1 cellular context compared by ENCODE assay signal in genomic region chr6:31900917-31901414, GRCh38.
TF ChIP-seq lines count a peak whose summit lies in the region.

No MANE protein-coding gene starts in this region.

TF ChIP-seq in K562, 482 proteins besides CTCF, POLR2A, EP300 and RAD21 (continued from another document):
- TF ChIP-seq, protein P1, sequence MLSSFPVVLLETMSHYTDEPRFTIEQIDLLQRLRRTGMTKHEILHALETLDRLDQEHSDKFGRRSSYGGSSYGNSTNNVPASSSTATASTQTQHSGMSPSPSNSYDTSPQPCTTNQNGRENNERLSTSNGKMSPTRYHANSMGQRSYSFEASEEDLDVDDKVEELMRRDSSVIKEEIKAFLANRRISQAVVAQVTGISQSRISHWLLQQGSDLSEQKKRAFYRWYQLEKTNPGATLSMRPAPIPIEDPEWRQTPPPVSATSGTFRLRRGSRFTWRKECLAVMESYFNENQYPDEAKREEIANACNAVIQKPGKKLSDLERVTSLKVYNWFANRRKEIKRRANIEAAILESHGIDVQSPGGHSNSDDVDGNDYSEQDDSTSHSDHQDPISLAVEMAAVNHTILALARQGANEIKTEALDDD (IDR thresholded peaks at IDR 0.05), result no peak
- TF ChIP-seq MYNN (IDR thresholded peaks at IDR 0.05) (peak; percentile 15; the same call in 1 of the 2 replicates), MYNN (CRISPR knock-in tag; IDR thresholded peaks at IDR 0.05) (no peak), THRA (IDR thresholded peaks at IDR 0.05) (no peak), MTA3 (IDR thresholded peaks at IDR 0.05; ENCODE audit: borderline replicate concordance) (peak; percentile 50; the same call in 1 of the 2 replicates), POLR3G (IDR thresholded peaks at IDR 0.05; ENCODE audit: extremely low read depth, insufficient read length, insufficient replicate concordance) (no peak), ZC3H4 (CRISPR knock-in tag; IDR thresholded peaks at IDR 0.05; ENCODE audit: borderline replicate concordance) (no peak), ZEB2 (IDR thresholded peaks at IDR 0.05) (no peak), PYGO2 (tag; IDR thresholded peaks at IDR 0.05) (no peak), ZNF699 (CRISPR knock-in tag; IDR thresholded peaks at IDR 0.05; ENCODE audit: insufficient replicate concordance) (no peak)
